1 cellular context compared by ENCODE assay signal in the genomic region with DNA sequence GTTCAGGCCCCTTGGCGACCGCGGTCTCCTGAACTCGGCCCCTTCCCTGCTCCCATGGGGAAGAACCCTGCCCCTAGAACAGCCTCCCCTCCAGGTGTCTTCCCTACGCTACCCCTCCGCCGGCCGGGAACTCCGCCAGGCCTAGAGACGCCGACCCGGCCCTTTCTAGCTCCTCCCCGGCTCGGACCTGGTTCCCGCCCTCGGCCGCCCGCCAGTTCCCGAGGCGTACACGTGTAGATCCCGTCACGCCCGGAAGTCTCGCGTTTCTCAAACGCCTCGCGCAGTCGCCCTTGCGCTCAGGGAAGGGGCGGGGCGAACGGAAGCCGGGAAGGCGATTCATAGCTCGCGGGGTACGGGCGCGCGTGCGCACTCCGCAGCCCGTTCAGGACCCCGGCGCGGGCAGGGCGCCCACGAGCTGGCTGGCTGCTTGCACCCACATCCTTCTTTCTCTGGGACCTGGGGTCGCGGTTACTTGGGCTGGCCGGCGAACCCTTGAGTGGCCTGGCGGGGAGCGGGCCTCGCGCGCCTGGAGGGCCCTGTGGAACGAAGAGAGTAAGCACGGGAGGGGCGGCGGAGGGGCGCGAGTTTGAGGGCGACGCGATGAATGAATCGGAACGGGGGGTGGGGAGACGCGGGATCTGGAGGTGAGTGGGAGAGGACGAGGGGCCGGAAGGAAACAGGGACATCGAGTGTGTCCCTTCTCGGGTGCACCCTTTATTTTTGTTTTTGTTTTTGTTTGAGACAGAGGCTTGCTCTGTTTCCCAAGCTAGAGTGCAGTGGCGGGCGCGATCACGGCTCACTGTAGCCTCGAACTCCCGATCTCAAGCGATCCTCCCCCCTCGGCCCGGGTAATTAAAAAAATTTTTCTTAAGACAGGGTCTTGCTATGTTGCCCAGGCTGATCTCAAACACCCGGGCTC.
A peak's percentile ranks its signal among the peaks of the same experiment; 100 is the strongest.
TF ChIP-seq lines count a peak whose summit lies in the region.

POP7 (plus strand) TSS at position 369 of the 919 bp plus-strand sequence. CDS start 710 bp downstream, outside the sequence.

TF ChIP-seq in K562, 482 proteins besides CTCF, POLR2A, EP300 and RAD21 (continued from another document and continues in another):
- TF ChIP-seq SMC3 (conservative IDR thresholded peaks at IDR 0.05; ENCODE audit: insufficient read depth, low read depth, low read length) (no peak), CSDE1 (IDR thresholded peaks at IDR 0.05) (no peak; a peak in 1 of 4 replicates), ZNF830 (CRISPR knock-in tag; IDR thresholded peaks at IDR 0.05) (peak; percentile 76; the same call in 1 of the 2 replicates), ELK3 (CRISPR knock-in tag; IDR thresholded peaks at IDR 0.05) (no peak), GTF2A2 (tag; IDR thresholded peaks at IDR 0.05) (no peak), PCBP2 (IDR thresholded peaks at IDR 0.05; ENCODE audit: low read depth, low read length, poor library complexity, severe bottlenecking) (no peak), HMG20B (CRISPR knock-in tag; IDR thresholded peaks at IDR 0.05) (no peak), XRCC5 (IDR thresholded peaks at IDR 0.05; ENCODE audit: low read depth, low read length) (no peak), SMAD4 (CRISPR knock-in tag; conservative IDR thresholded peaks at IDR 0.05) (peak; percentile 80; the same call in 1 of the 2 replicates), RB1 (IDR thresholded peaks at IDR 0.05; ENCODE audit: low read depth) (peak; percentile 95), FOS (IDR thresholded peaks at IDR 0.05; ENCODE audit: extremely low read depth, insufficient read length) (no peak), ZFPM2 (CRISPR knock-in tag; IDR thresholded peaks at IDR 0.05) (no peak), CREM (IDR thresholded peaks at IDR 0.05; ENCODE audit: low read depth) (peak; percentile 93), BCL6 (CRISPR knock-in tag; IDR thresholded peaks at IDR 0.05) (no peak), OTX1 (CRISPR knock-in tag; IDR thresholded peaks at IDR 0.05) (peak; percentile 81; the same call in 1 of the 2 replicates), TEAD1 (CRISPR knock-in tag; IDR thresholded peaks at IDR 0.05) (peak in 1 of 2 experiments; percentile 73; a peak in 1 of 4 replicates), RFX7 (CRISPR knock-in tag; IDR thresholded peaks at IDR 0.05) (no peak; the same call in 1 of the 2 replicates), GABPA (tag; conservative IDR thresholded peaks at IDR 0.05; ENCODE audit: low read depth) (peak; percentile 43; the same call in 1 of the 2 replicates), MAZ (CRISPR knock-in tag; conservative IDR thresholded peaks at IDR 0.05 in 1 of 2, IDR thresholded peaks at IDR 0.05 in 1 of 2) (peak; percentile 57 to 82; a peak in 3 of 4 replicates), GATAD2A (IDR thresholded peaks at IDR 0.05) (peak; percentile 60; the same call in 1 of the 2 replicates), ZNF311 (CRISPR knock-in tag; IDR thresholded peaks at IDR 0.05) (no peak), ZNF507 (tag; conservative IDR thresholded peaks at IDR 0.05) (no peak), SRSF3 (IDR thresholded peaks at IDR 0.05; ENCODE audit: insufficient read depth, low read length) (no peak), ZNF699 (CRISPR knock-in tag; IDR thresholded peaks at IDR 0.05; ENCODE audit: insufficient replicate concordance) (no peak), ZFP30 (CRISPR knock-in tag; IDR thresholded peaks at IDR 0.05; ENCODE audit: borderline replicate concordance) (no peak), BCLAF1 (IDR thresholded peaks at IDR 0.05; ENCODE audit: borderline replicate concordance in 1 of 2, control insufficient read depth in 1 of 2, low read depth in 2 of 2, low read length in 1 of 2) (no peak), ZNF124 (CRISPR knock-in tag; IDR thresholded peaks at IDR 0.05) (no peak), ELF4 (CRISPR knock-in tag; IDR thresholded peaks at IDR 0.05) (no peak), NFATC3 (IDR thresholded peaks at IDR 0.05) (no peak), ZNF407 (IDR thresholded peaks at IDR 0.05; ENCODE audit: low read depth) (peak; percentile 97), HDAC1 (IDR thresholded peaks at IDR 0.05) (peak in 1 of 2 experiments; percentile 85; a peak in 2 of 4 replicates), PML (IDR thresholded peaks at IDR 0.05; ENCODE audit: low read length) (peak; percentile 51; the same call in 1 of the 2 replicates), GABPB2 (CRISPR knock-in tag; conservative IDR thresholded peaks at IDR 0.05) (no peak; the same call in 1 of the 2 replicates), NCOA6 (IDR thresholded peaks at IDR 0.05) (no peak), ERF (CRISPR knock-in tag; IDR thresholded peaks at IDR 0.05) (no peak), CTBP1 (IDR thresholded peaks at IDR 0.05; ENCODE audit: borderline replicate concordance) (no peak), SMARCA5 (IDR thresholded peaks at IDR 0.05) (no peak), ETV5 (CRISPR knock-in tag; IDR thresholded peaks at IDR 0.05; ENCODE audit: low read depth) (no peak), TOE1 (IDR thresholded peaks at IDR 0.05; ENCODE audit: borderline replicate concordance) (peak; percentile 67), TOE1 (CRISPR knock-in tag; IDR thresholded peaks at IDR 0.05; ENCODE audit: borderline replicate concordance, low read depth) (peak; percentile 82; the same call in 1 of the 2 replicates), ARNT (IDR thresholded peaks at IDR 0.05) (0 out of 4 replicates have a peak, but pooled peaks have one; percentile 46 to 62), CBX1 (IDR thresholded peaks at IDR 0.05; ENCODE audit: low read depth) (no peak; the same call in 1 of the 2 replicates), HDAC6 (IDR thresholded peaks at IDR 0.05; ENCODE audit: low read depth, low read length) (no peak), CBFB (CRISPR knock-in tag; IDR thresholded peaks at IDR 0.05) (no peak), ZNF696 (CRISPR knock-in tag; conservative IDR thresholded peaks at IDR 0.05) (no peak)
- TF ChIP-seq, protein P1, sequence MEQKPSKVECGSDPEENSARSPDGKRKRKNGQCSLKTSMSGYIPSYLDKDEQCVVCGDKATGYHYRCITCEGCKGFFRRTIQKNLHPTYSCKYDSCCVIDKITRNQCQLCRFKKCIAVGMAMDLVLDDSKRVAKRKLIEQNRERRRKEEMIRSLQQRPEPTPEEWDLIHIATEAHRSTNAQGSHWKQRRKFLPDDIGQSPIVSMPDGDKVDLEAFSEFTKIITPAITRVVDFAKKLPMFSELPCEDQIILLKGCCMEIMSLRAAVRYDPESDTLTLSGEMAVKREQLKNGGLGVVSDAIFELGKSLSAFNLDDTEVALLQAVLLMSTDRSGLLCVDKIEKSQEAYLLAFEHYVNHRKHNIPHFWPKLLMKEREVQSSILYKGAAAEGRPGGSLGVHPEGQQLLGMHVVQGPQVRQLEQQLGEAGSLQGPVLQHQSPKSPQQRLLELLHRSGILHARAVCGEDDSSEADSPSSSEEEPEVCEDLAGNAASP (IDR thresholded peaks at IDR 0.05) = no peak
- TF ChIP-seq, protein P2, sequence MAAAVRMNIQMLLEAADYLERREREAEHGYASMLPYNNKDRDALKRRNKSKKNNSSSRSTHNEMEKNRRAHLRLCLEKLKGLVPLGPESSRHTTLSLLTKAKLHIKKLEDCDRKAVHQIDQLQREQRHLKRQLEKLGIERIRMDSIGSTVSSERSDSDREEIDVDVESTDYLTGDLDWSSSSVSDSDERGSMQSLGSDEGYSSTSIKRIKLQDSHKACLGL (CRISPR knock-in tag; IDR thresholded peaks at IDR 0.05; ENCODE audit: borderline replicate concordance, poor library complexity, severe bottlenecking) = no peak
- TF ChIP-seq, protein P3, sequence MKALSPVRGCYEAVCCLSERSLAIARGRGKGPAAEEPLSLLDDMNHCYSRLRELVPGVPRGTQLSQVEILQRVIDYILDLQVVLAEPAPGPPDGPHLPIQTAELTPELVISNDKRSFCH (CRISPR knock-in tag; IDR thresholded peaks at IDR 0.05) = no peak
- TF ChIP-seq, protein P3 (tag; IDR thresholded peaks at IDR 0.05) = no peak
- TF ChIP-seq, protein P4, sequence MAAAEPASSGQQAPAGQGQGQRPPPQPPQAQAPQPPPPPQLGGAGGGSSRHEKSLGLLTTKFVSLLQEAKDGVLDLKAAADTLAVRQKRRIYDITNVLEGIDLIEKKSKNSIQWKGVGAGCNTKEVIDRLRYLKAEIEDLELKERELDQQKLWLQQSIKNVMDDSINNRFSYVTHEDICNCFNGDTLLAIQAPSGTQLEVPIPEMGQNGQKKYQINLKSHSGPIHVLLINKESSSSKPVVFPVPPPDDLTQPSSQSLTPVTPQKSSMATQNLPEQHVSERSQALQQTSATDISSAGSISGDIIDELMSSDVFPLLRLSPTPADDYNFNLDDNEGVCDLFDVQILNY (CRISPR knock-in tag; IDR thresholded peaks at IDR 0.05) = no peak
